ENCODE assay signal across 9 cellular contexts in the genomic region with DNA sequence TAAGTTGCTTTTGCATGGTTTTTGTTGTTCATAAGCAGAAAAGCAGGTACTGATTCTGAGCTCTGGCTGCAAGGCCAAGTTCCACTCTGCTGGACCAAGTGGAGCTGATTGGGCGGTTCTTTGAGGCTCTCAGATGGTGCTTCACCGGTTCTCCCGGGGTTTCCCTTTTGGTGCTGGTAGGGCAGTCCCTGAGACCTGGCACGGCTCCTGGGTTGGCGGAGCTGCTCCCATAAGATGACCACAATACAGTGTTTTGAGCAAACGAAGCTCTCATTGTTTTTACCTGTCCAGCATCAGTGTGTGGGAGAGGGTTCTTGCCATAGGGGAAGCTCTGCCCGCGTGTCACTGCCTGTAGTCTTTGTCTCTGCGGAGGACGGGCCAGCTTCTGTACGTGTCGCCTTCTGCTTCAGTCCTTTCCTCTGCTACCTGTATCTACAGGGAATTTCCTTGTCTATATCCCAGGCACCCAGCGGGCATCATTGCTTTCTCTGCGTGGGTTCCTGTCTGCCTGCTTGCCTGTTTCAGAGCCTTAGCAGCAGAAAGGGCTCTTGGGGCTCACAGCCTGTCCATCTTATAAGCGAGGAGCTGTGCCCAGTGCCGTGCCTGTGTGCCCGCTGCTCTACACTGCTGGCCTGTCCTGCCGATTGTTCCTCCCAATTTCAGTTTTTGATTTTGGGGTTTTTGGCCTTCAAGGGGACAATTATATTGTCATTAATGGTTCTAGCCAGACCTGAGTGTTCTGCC. TPM values are rescaled to one million over a fixed set of nuclear protein-coding genes. Genes with fewer than 3 reads are reported as not detected.
DNase-seq lines count a peak whose midpoint lies in the region; ATAC-seq, FAIRE-seq and TF ChIP-seq lines count a peak whose summit lies in the region.
"Had no signal": no experiment of that assay in that cellular context is flagged by ENCODE, and none has a peak within 500 bp of the region (broad histone marks: within the 10 kb centered on the region; RNA-seq: fewer than 3 reads in every experiment).

No MANE protein-coding gene starts in this region.

- H3K27ac Mint-ChIP-seq in endothelial cell (ENCODE audit: unreplicated experiment), result peak overlapping the region; percentile 76

- peak; percentile 69 for FAIRE-seq in GM18507 (lab: Jason Lieb, UNC)

- intact Hi-C loops in prostate gland (cut with DNase I), result loop anchor here (10.0 kb wide), 1 partner anchor 542 kb away; a partner anchor contains a TSS

- H3K4me3 Mint-ChIP-seq in endothelial cell (ENCODE audit: unreplicated experiment), result peak overlapping the region; percentile 66

- peaks cover 3 to 5% of the 10 kb centered on the region in 2 donors for H3K36me3 ChIP-seq in prostate gland

- peaks cover 69% of the 10 kb centered on the region for H3K4me1 Mint-ChIP-seq in endothelial cell (ENCODE audit: unreplicated experiment)

- H3K4me1 ChIP-seq in prostate gland (replicated peaks), result peaks cover 28% of the 10 kb centered on the region

- no peak overlapping the region for H3K27ac ChIP-seq in prostate gland

- no peak for TF ChIP-seq POLR2A in prostate gland (IDR thresholded peaks at IDR 0.05)

- peaks cover 32% of the 10 kb centered on the region for H3K36me3 Mint-ChIP-seq in endothelial cell (ENCODE audit: low read depth, unreplicated experiment)

- no peaks in the 10 kb centered on the region for H3K27me3 ChIP-seq in prostate gland (replicated peaks; ENCODE audit: insufficient read depth)

- peaks cover 41% of the 10 kb centered on the region for H3K27me3 Mint-ChIP-seq in endothelial cell (ENCODE audit: unreplicated experiment)

- 35% methylated on average over 18 of the region's 18 CpGs for WGBS in prostate gland

- TF ChIP-seq CTCF in endothelial cell (IDR thresholded peaks at IDR 0.05; ENCODE audit: unreplicated experiment) (no peak), prostate gland (IDR thresholded peaks at IDR 0.05) (no peak)

- no peaks in the 10 kb centered on the region for H3K9me3 ChIP-seq in prostate gland

- H3K4me3 ChIP-seq in prostate gland, result peak overlapping the region; percentile 88 to 94

- no peaks in the 10 kb centered on the region for H3K9me3 Mint-ChIP-seq in endothelial cell (ENCODE audit: unreplicated experiment)

- ATAC-seq in GM19452 (IDR thresholded peaks at IDR 0.05; ENCODE audit: unreplicated experiment), result no peak

- DNase-seq in GM18507 (ENCODE audit: extremely low spot score, insufficient read length, low read depth), result no peak
- peak; percentile 39 for DNase-seq in RKO (ENCODE audit: low spot score)
- DNase-seq in endothelial cell (ENCODE audit: low spot score), result no peak
- DNase-seq in prostate gland (ENCODE audit: low spot score), result peak; percentile 51
- DNase-seq in MV-4-11 (lab: John Stamatoyannopoulos, UW), result no peak
- no peak for DNase-seq in foreskin melanocyte
- no peak for DNase-seq in NCI-H774 (lab: John Stamatoyannopoulos, UW)
- DNase-seq: anterior cingulate cortex had no signal

RNA-seq across cellular contexts. Expression of a gene that starts 2.3 kb away (rescaled TPM):
- 219 TPM for total RNA-seq in endothelial cell (ENCODE audit: unreplicated experiment)
- 100 to 1,000 TPM in 1 of 2 donors, 10 to 100 TPM in 1; 99.2 to 224 TPM for total RNA-seq in prostate gland

RNA-seq across cellular contexts. Expression of a gene that starts 9.2 kb away (rescaled TPM):
- total RNA-seq in endothelial cell (ENCODE audit: unreplicated experiment) (20.1 TPM), prostate gland (10 to 100 TPM; 17.7 to 70.2 TPM)

RNA-seq across cellular contexts. Expression of a gene that starts 13.7 kb away (rescaled TPM):
- 47.2 TPM for total RNA-seq in endothelial cell (ENCODE audit: unreplicated experiment)
- total RNA-seq in prostate gland, result 10 to 100 TPM; 19.7 to 20.6 TPM

RNA-seq across cellular contexts. Expression of a gene that starts 16.4 kb away (rescaled TPM):
- total RNA-seq in endothelial cell (ENCODE audit: unreplicated experiment) (34.0 TPM), prostate gland (10 to 100 TPM; 49.7 to 70.5 TPM)

RNA-seq across cellular contexts. Expression of a gene that starts 17.9 kb away (rescaled TPM):
- total RNA-seq in endothelial cell (ENCODE audit: unreplicated experiment) (250 TPM), prostate gland (100 to 1,000 TPM; 160 to 345 TPM)

Comparison
In these comparisons a context has a peak if more than half of its experiments do, and no peak if none do; other contexts are left out.
1. DNase-seq: peak in RKO (single experiment) and prostate gland (single experiment); none in GM18507 (single experiment), endothelial cell (single experiment), MV-4-11 (single experiment), foreskin melanocyte (single experiment) and NCI-H774 (single experiment).